ENCODE assay signal across 8 cellular contexts in the genomic region with DNA sequence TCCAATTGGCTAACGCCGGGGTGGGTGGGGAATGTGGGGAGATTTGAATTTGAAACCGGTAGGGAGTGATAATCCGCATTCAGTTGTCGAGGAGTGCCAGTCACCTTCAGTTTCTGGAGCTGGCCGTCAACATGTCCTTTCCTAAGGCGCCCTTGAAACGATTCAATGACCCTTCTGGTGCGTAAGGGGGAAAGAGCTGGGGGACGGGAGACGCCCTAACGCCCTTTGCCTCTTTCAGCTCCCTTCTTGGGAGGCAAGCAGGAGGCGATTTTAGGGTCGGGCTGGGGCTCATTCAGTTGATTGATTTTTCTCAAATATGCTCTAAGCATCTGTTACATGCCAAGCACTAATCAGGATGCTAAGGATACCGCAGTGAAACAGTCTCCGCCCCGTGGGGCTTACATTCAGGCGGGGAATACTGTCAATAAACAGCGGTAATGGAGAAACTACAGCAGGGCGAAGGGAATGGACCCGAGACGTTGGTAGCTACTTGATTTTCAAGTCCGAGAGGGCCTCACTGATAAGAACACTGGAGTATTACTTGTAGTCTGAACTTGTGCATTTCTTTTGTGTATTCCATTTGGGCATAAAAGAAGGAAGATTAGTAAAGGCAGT. TPM values are rescaled to one million over a fixed set of nuclear protein-coding genes. Genes with fewer than 3 reads are reported as not detected.
DNase-seq lines count a peak whose midpoint lies in the region; ATAC-seq, FAIRE-seq and TF ChIP-seq lines count a peak whose summit lies in the region.

A gene with protein sequence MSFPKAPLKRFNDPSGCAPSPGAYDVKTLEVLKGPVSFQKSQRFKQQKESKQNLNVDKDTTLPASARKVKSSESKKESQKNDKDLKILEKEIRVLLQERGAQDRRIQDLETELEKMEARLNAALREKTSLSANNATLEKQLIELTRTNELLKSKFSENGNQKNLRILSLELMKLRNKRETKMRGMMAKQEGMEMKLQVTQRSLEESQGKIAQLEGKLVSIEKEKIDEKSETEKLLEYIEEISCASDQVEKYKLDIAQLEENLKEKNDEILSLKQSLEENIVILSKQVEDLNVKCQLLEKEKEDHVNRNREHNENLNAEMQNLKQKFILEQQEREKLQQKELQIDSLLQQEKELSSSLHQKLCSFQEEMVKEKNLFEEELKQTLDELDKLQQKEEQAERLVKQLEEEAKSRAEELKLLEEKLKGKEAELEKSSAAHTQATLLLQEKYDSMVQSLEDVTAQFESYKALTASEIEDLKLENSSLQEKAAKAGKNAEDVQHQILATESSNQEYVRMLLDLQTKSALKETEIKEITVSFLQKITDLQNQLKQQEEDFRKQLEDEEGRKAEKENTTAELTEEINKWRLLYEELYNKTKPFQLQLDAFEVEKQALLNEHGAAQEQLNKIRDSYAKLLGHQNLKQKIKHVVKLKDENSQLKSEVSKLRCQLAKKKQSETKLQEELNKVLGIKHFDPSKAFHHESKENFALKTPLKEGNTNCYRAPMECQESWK (plus strand): TSS at position 71 of the 615 bp plus-strand sequence. CDS start 61 bp downstream, at position 132.

- TF ChIP-seq RAD21 in A549 (conservative IDR thresholded peaks at IDR 0.05 in 1 of 2, IDR thresholded peaks at IDR 0.05 in 1 of 2) = no peak

- DNase-seq in A549 (ENCODE audit: low read depth in 1 of 2, low spot score in 1 of 2) (peak in 1 of 2 experiments; percentile 53), ELR (ENCODE audit: low read depth) (peak; percentile 58), NCI-H146 treated with DMSO at 0.1 percent for 48 hours (lab: John Stamatoyannopoulos, UW; ENCODE audit: unreplicated experiment) (peak; percentile 40), tibial nerve (ENCODE audit: low spot score in 2 of 2) (no peak)

- TF ChIP-seq POLR2A in A549 (IDR thresholded peaks at IDR 0.05; ENCODE audit: low read length) (peak; percentile 61), tibial nerve (IDR thresholded peaks at IDR 0.05) (no peak)

- H3K27ac ChIP-seq in A549 (peak within 1 kb of the TSS; percentile 91 to 92), adipose tissue (ENCODE audit: low read depth, low read length) (peak within 1 kb of the TSS; percentile 88), layer of hippocampus (ENCODE audit: low read depth, low read length) (peak within 1 kb of the TSS; percentile 99), tibial nerve (peak within 1 kb of the TSS; percentile 86 to 99 (median 94))

- peak within 1 kb of the TSS; percentile 73 for H3K4me3 ChIP-seq in A549
- H3K4me3 ChIP-seq in tibial nerve = peak within 1 kb of the TSS; percentile 59 to 85 (median 82)

- TF ChIP-seq EP300 in A549 (IDR thresholded peaks at IDR 0.05) (no peak), tibial nerve (IDR thresholded peaks at IDR 0.05) (no peak)

- POLR2A ChIA-PET in A549 (lab: Yijun Ruan, JAX) = interaction anchor here (1.0 to 5.1 kb wide), 14 partner anchors 11 to 52 kb away, joined by 3 to 76 read pairs (median 9); a partner anchor contains a TSS

- peak; percentile 35 to 48 for ATAC-seq in A549
- ATAC-seq in HG02571 (IDR thresholded peaks at IDR 0.05; ENCODE audit: unreplicated experiment) = no peak
- no peak for ATAC-seq in HG03095 (IDR thresholded peaks at IDR 0.05; ENCODE audit: unreplicated experiment)

- 1% methylated on average over 23 of the region's 23 CpGs for WGBS in A549 (ENCODE audit: missing lambda C conversion rate)
- 0% methylated on average over 23 of the region's 23 CpGs for WGBS in adipose tissue, 3 donors
- WGBS in tibial nerve, 2 donors = 0 to 1% methylated on average over 23 of the region's 23 CpGs

- no peak for TF ChIP-seq CTCF in A549 (IDR thresholded peaks at IDR 0.05)
- no peak for TF ChIP-seq CTCF in tibial nerve (IDR thresholded peaks at IDR 0.05)

- CTCF ChIA-PET in A549 (lab: Yijun Ruan, JAX) = interaction anchor here (1.6 kb wide), 2 partner anchors 19 to 43 kb away, joined by 4 to 5 read pairs; no protein-coding TSS in a partner anchor

- H3K4me1 ChIP-seq in A549 (peaks cover 27% of the 10 kb centered on the region), tibial nerve (peaks cover 0 to 38% (median 11%) of the 10 kb centered on the region in 4 donors)

- no peaks in the 10 kb centered on the region for H3K9me3 ChIP-seq in A549
- H3K9me3 ChIP-seq in tibial nerve = no peaks in the 10 kb centered on the region

- no peak for FAIRE-seq in A549 (lab: Jason Lieb, UNC)

- H3K36me3 ChIP-seq in tibial nerve = peaks cover 0 to 8% (median 0%) of the 10 kb centered on the region in 3 donors

- peak within 1 kb of the TSS; percentile 90 for H3K4me2 ChIP-seq in A549

- H3K27me3 ChIP-seq in layer of hippocampus (ENCODE audit: control insufficient read depth, insufficient read depth, low read length) = no peaks in the 10 kb centered on the region
- no peaks in the 10 kb centered on the region for H3K27me3 ChIP-seq in tibial nerve

TF ChIP-seq in A549, 52 proteins besides CTCF, POLR2A, EP300 and RAD21:
- no peak for TF ChIP-seq FOSL2 (IDR thresholded peaks at IDR 0.05)
- 0 out of 2 replicates have a peak, but pooled peaks have one; percentile 3 for TF ChIP-seq FOSL2 (CRISPR knock-in tag; IDR thresholded peaks at IDR 0.05)
- TF ChIP-seq HDAC2 (IDR thresholded peaks at IDR 0.05) = peak; percentile 74; the same call in 1 of the 2 replicates
- TF ChIP-seq GATA3 (IDR thresholded peaks at IDR 0.05; ENCODE audit: borderline replicate concordance) = no peak
- TF ChIP-seq FOSB (CRISPR knock-in tag; IDR thresholded peaks at IDR 0.05) = peak; percentile 15; the same call in 1 of the 2 replicates
- TF ChIP-seq JUN (IDR thresholded peaks at IDR 0.05) = no peak
- 0 out of 2 replicates have a peak, but pooled peaks have one; percentile 56 for TF ChIP-seq TP53 (CRISPR knock-in tag; IDR thresholded peaks at IDR 0.05)
- TF ChIP-seq, protein P1, sequence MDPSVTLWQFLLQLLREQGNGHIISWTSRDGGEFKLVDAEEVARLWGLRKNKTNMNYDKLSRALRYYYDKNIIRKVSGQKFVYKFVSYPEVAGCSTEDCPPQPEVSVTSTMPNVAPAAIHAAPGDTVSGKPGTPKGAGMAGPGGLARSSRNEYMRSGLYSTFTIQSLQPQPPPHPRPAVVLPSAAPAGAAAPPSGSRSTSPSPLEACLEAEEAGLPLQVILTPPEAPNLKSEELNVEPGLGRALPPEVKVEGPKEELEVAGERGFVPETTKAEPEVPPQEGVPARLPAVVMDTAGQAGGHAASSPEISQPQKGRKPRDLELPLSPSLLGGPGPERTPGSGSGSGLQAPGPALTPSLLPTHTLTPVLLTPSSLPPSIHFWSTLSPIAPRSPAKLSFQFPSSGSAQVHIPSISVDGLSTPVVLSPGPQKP (IDR thresholded peaks at IDR 0.05; ENCODE audit: low read depth, low read length) = no peak
- no peak for TF ChIP-seq ESRRA (IDR thresholded peaks at IDR 0.05; ENCODE audit: borderline replicate concordance, low read length)
- peak; percentile 75 for TF ChIP-seq KDM5A (IDR thresholded peaks at IDR 0.05)
TF ChIP-seq in A549: peak in this region for 5.

RNA-seq across cellular contexts. Expression of the gene that starts here (rescaled TPM):
- 32.9 and 66.0 TPM in 2 replicates for polyA plus RNA-seq in A549 (2011; rRNA removed)
- polyA plus RNA-seq in A549 (2012; cell fraction: cytosol; rRNA removed) = 7.0 and 8.2 TPM in 2 replicates
- polyA plus RNA-seq in A549 (2012; cell fraction: nucleus; rRNA removed) = 6.1 and 8.7 TPM in 2 replicates
- 30.7 to 38.4 TPM (median 34.0 TPM) in 3 replicates for polyA plus RNA-seq in A549 (2017; fragmentation: RNase III; extraction: RNeasy Plus Mini Kit Qiagen cat#74134 plus additional on column Dnase treatment)
- 4.0 and 7.4 TPM in 2 replicates for polyA minus RNA-seq in A549 (2011; rRNA and poly(A)+ RNA removed)
- under 1 TPM in 2 of 3 donors, not detected in 1; 0.19 to 0.21 TPM for polyA plus RNA-seq in adipose tissue
- total RNA-seq in tibial nerve = 1 to 10 TPM in 1 of 4 donors, under 1 TPM in 3; 0.66 to 1.0 (median 0.84) TPM

Comparison
In these comparisons a context has a peak if more than half of its experiments do, and no peak if none do; other contexts are left out.
1. RNA of the gene that starts here (polyA plus RNA-seq): 6.1 to 66.0 TPM in A549; 0.19 to 0.21 TPM in adipose tissue; every median in the first group is over 4 times any median in the second.
2. ATAC-seq: peak in A549 (2 of 2); none in HG02571 (single experiment) and HG03095 (single experiment).
3. DNase-seq: peak in ELR (single experiment) and NCI-H146 treated with DMSO at 0.1 percent for 48 hours (single experiment); none in tibial nerve (0 of 2).
4. Peak in every context shown above with its lines, with median percentiles within 50 percentile points of each other: H3K27ac ChIP-seq.